ENCODE assay signal across 24 cellular contexts in the genomic region with DNA sequence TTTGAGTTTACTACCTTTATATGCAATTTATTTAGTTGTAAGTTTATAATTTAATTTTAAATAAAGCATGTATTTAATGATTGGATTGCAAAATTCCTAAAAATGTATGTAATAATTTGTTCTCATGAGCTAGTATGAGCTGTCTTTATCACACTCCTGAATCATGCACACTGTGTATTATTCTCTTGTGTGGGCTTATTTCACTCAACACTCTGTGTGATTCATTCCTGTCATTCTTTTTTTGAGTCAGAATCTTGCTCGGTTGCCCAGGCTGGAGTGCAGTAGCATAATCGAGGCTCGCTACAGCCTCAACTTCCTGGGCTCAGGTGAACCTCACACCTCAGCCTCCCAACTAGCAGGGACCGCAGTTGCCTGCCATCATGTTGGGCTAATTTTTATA.
"Had no signal": no experiment of that assay in that cellular context is flagged by ENCODE, and none has a peak within 500 bp of the region (broad histone marks: within the 10 kb centered on the region; RNA-seq: fewer than 3 reads in every experiment).

No MANE protein-coding gene starts in this region.

- H3K9me3 Mint-ChIP-seq: activated CD4-positive, alpha-beta memory T cell treated with anti-CD3 and anti-CD28 coated beads for 36 hours; activated T-cell treated with anti-CD3 and anti-CD28 coated beads, Interleukin-2, amount 50 U/mL, for 24 hours; natural killer cell treated with Interleukin-12 subunit alpha and Interleukin-12 subunit beta and Interleukin-15 and Interleukin-18, amount 100 ng/mL, for 72 hours; T-helper 1 cell treated with Interleukin-12 subunit alpha and Interleukin-12 subunit beta and Interleukin-4 antibody, amounts not matched to agents 30 μg/mL and 1 μg/mL, for 36 hours had no signal

- H3K27me3 ChIP-seq: neutrophil, pancreas, right lobe of liver, thyroid gland had no signal

- H3K36me3 Mint-ChIP-seq: activated CD4-positive, alpha-beta memory T cell treated with anti-CD3 and anti-CD28 coated beads for 36 hours; natural killer cell treated with Interleukin-12 subunit alpha and Interleukin-12 subunit beta and Interleukin-15 and Interleukin-18, amount 100 ng/mL, for 72 hours; stimulated activated naive B cell treated with anti-CD40 and anti-IgM and Interleukin-4, amounts not matched to agents 10 μg/mL and 1 μg/mL and 100 μg/mL, for 72 hours had no signal

- H3K27ac Mint-ChIP-seq: activated CD4-positive, alpha-beta memory T cell treated with anti-CD3 and anti-CD28 coated beads for 36 hours; activated T-cell treated with anti-CD3 and anti-CD28 coated beads, Interleukin-2, amount 50 U/mL, for 24 hours; natural killer cell treated with Interleukin-12 subunit alpha and Interleukin-12 subunit beta and Interleukin-15 and Interleukin-18, amount 100 ng/mL, for 72 hours; stimulated activated naive B cell treated with anti-CD40 and anti-IgM and Interleukin-4, amounts not matched to agents 10 μg/mL and 1 μg/mL and 100 μg/mL, for 72 hours; T-helper 1 cell treated with Interleukin-12 subunit alpha and Interleukin-12 subunit beta and Interleukin-4 antibody, amounts not matched to agents 30 μg/mL and 1 μg/mL, for 36 hours had no signal

- H3K4me1 ChIP-seq: pancreas, right lobe of liver, thyroid gland had no signal

- H3K36me3 ChIP-seq: neutrophil, pancreas, right lobe of liver, thyroid gland had no signal

- H3K9me3 ChIP-seq: neutrophil, pancreas, right lobe of liver, thyroid gland had no signal

- DNase-seq: activated CD4-positive, alpha-beta memory T cell treated with anti-CD3 and anti-CD28 coated beads for 36 hours; activated CD4-positive, CD25-positive, alpha-beta regulatory T cell treated with anti-CD3 and anti-CD28 coated beads, Interleukin-2, amount 50 U/mL, for 72 hours; activated effector memory CD4-positive, alpha-beta T cell treated with Interleukin-2 at 50 U/mL for 16 hours; activated naive CD4-positive, alpha-beta T cell treated with anti-CD3 and anti-CD28 coated beads, Interleukin-2, amount 50 U/mL, for 16 hours; activated T-cell treated with anti-CD3 and anti-CD28 coated beads, Interleukin-2, amount 50 U/mL, for 24 hours; amniotic stem cell; dermis blood vessel endothelial cell; effector memory CD4-positive, alpha-beta T cell; foreskin melanocyte; glutamatergic neuron; hippocampal formation; pancreas; right lobe of liver; stimulated activated CD4-positive, alpha-beta T cell treated with anti-CD3 and anti-CD28 coated beads, Interleukin-4, amount 100 ng/mL, for 4 hours; stimulated activated naive B cell treated with anti-CD40 and anti-IgM and Interleukin-4, amounts not matched to agents 10 μg/mL and 1 μg/mL and 100 μg/mL, for 72 hours had no signal

- ATAC-seq: left lobe of liver; pancreas; right lobe of liver; stimulated activated naive B cell treated with anti-CD40 and anti-IgM and Interleukin-4, amounts not matched to agents 10 μg/mL and 1 μg/mL and 100 μg/mL, for 72 hours had no signal

- H3K4me3 Mint-ChIP-seq: activated CD4-positive, alpha-beta memory T cell treated with anti-CD3 and anti-CD28 coated beads for 36 hours; activated T-cell treated with anti-CD3 and anti-CD28 coated beads, Interleukin-2, amount 50 U/mL, for 24 hours; natural killer cell treated with Interleukin-12 subunit alpha and Interleukin-12 subunit beta and Interleukin-15 and Interleukin-18, amount 100 ng/mL, for 72 hours; stimulated activated naive B cell treated with anti-CD40 and anti-IgM and Interleukin-4, amounts not matched to agents 10 μg/mL and 1 μg/mL and 100 μg/mL, for 72 hours; T-helper 1 cell treated with Interleukin-12 subunit alpha and Interleukin-12 subunit beta and Interleukin-4 antibody, amounts not matched to agents 30 μg/mL and 1 μg/mL, for 36 hours had no signal

- H3K4me3 ChIP-seq: lung, pancreas, right lobe of liver, smooth muscle cell, thyroid gland had no signal

- FAIRE-seq: endothelial cell of umbilical vein, keratinocyte, pancreas had no signal

- H3K27ac ChIP-seq: neutrophil, pancreas, right lobe of liver, thyroid gland had no signal
